Comparison of ENCODE assay signal across 2 cellular contexts in genomic region chr3:184200825-184201224, GRCh38.
A peak's percentile ranks its signal among the peaks of the same experiment; 100 is the strongest.
TF ChIP-seq lines count a peak whose summit lies in the region.

No MANE protein-coding gene starts in this region.

TF ChIP-seq in GM23338, 12 proteins besides CTCF, POLR2A, EP300 and RAD21:
- no peak for TF ChIP-seq EZH2phosphoT487 (IDR thresholded peaks at IDR 0.05; ENCODE audit: unreplicated experiment)
- no peak for TF ChIP-seq STAT1 (IDR thresholded peaks at IDR 0.05; ENCODE audit: unreplicated experiment)
- TF ChIP-seq ZNF331 (CRISPR knock-in tag; IDR thresholded peaks at IDR 0.05; ENCODE audit: low read depth), result no peak

TF ChIP-seq in H1, 55 proteins besides CTCF, POLR2A, EP300 and RAD21:
- TF ChIP-seq SRF (IDR thresholded peaks at IDR 0.05; ENCODE audit: low read depth, low read length), result peak; percentile 79; the same call in 1 of the 2 replicates
- TF ChIP-seq, protein P1, sequence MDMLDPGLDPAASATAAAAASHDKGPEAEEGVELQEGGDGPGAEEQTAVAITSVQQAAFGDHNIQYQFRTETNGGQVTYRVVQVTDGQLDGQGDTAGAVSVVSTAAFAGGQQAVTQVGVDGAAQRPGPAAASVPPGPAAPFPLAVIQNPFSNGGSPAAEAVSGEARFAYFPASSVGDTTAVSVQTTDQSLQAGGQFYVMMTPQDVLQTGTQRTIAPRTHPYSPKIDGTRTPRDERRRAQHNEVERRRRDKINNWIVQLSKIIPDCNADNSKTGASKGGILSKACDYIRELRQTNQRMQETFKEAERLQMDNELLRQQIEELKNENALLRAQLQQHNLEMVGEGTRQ (IDR thresholded peaks at IDR 0.05; ENCODE audit: low read length), result no peak
